6 cellular contexts compared by ENCODE assay signal in genomic region chr1:230784163-230784562, GRCh38. TPM values are rescaled to one million over a fixed set of nuclear protein-coding genes. Genes with fewer than 3 reads are reported as not detected.
"Had no signal": no experiment of that assay in that cellular context is flagged by ENCODE, and none has a peak within 500 bp of the region (broad histone marks: within the 10 kb centered on the region; RNA-seq: fewer than 3 reads in every experiment).

No MANE protein-coding gene starts in this region.

- DNase-seq: GOT3, H7, IMR-90, KG1 had no signal

- H3K4me3 ChIP-seq: K562 had no signal

- FAIRE-seq: HTR-8/SVneo had no signal

RNA-seq across cellular contexts. Expression of gene CAPN9, which starts 37.0 kb away (rescaled TPM):
- total RNA-seq: IMR-90, K562 had no signal
- polyA plus RNA-seq: IMR-90, K562 had no signal
